18 cellular contexts compared by ENCODE assay signal in the genomic region with DNA sequence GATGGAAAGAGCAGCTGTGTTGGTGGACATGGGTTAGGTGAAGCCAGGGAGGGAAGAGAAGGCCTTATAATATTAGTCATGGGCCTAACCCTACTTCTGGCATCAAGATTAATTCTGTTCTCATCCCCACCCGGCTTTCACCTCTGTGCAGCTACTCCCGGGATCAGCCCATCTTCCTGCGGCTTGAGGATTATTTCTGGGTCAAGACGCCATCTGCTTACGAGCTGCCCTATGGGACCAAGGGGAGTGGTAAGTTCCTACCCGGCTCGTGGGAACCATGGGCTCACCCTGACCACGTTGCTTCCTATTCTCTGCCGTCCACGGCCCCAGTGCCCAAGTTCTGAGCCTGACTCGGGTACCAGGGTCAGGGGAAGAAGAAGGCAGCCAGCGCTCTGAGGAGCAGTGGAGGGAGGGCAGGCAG.
"Had no signal": no experiment of that assay in that cellular context is flagged by ENCODE, and none has a peak within 500 bp of the region (broad histone marks: within the 10 kb centered on the region; RNA-seq: fewer than 3 reads in every experiment).

No MANE protein-coding gene starts in this region.

- H3K36me3 ChIP-seq: breast epithelium had no signal

- H3K27ac ChIP-seq: ascending aorta had no signal

- H3K27me3 ChIP-seq: ascending aorta, breast epithelium, right atrium auricular region, upper lobe of left lung had no signal

- H3K9me3 ChIP-seq: ascending aorta, breast epithelium, right atrium auricular region, upper lobe of left lung had no signal

- DNase-seq: activated CD4-positive, alpha-beta T cell treated with anti-CD3 and anti-CD28 coated beads, Interleukin-2, amount 50 U/mL, for 1 hour; activated naive CD4-positive, alpha-beta T cell treated with anti-CD3 and anti-CD28 coated beads for 36 hours; activated naive CD8-positive, alpha-beta T cell treated with anti-CD3 and anti-CD28 coated beads, Interleukin-2, amount 50 U/mL, for 24 hours; activated T-cell treated with anti-CD3 and anti-CD28 coated beads, Interleukin-2, amount 50 U/mL, for 1 hour; foreskin fibroblast; glutamatergic neuron; left cardiac atrium; mammary epithelial cell; natural killer cell; stimulated activated CD4-positive, alpha-beta T cell treated with anti-CD3 and anti-CD28 coated beads, Interleukin-4, amount 100 ng/mL, for 4 hours; stimulated activated CD8-positive, alpha-beta memory T cell treated with anti-CD3 and anti-CD28 coated beads, Interleukin-4, amount 100 ng/mL, for 48 hours; stimulated activated naive CD4-positive, alpha-beta T cell treated with Interleukin-2 at 50 U/mL for 16 hours; upper lobe of left lung had no signal

- H3K4me3 Mint-ChIP-seq: activated naive CD4-positive, alpha-beta T cell treated with anti-CD3 and anti-CD28 coated beads for 36 hours; activated naive CD8-positive, alpha-beta T cell treated with anti-CD3 and anti-CD28 coated beads, Interleukin-2, amount 50 U/mL, for 24 hours; natural killer cell had no signal

- H3K4me1 ChIP-seq: ascending aorta, breast epithelium had no signal

- H3K27ac Mint-ChIP-seq: activated naive CD4-positive, alpha-beta T cell treated with anti-CD3 and anti-CD28 coated beads for 36 hours; activated naive CD8-positive, alpha-beta T cell treated with anti-CD3 and anti-CD28 coated beads, Interleukin-2, amount 50 U/mL, for 24 hours; activated T-helper 2 cell treated with anti-CD3 and anti-CD28 coated beads, Interferon-gamma antibody, Interleukin-2, Interleukin-4, amounts not matched to agents 10 μg/mL and 5 μg/mL and 100 μg/mL, durations not matched to agents 14 hours and 24 hours and 36 hours had no signal

- H3K4me1 Mint-ChIP-seq: activated naive CD8-positive, alpha-beta T cell treated with anti-CD3 and anti-CD28 coated beads, Interleukin-2, amount 50 U/mL, for 24 hours had no signal

- H3K4me3 ChIP-seq: ascending aorta, breast epithelium, right atrium auricular region, smooth muscle cell, upper lobe of left lung had no signal

- H3K27me3 Mint-ChIP-seq: activated naive CD8-positive, alpha-beta T cell treated with anti-CD3 and anti-CD28 coated beads, Interleukin-2, amount 50 U/mL, for 24 hours had no signal

- H3K9me3 Mint-ChIP-seq: activated naive CD4-positive, alpha-beta T cell treated with anti-CD3 and anti-CD28 coated beads for 36 hours; activated naive CD8-positive, alpha-beta T cell treated with anti-CD3 and anti-CD28 coated beads, Interleukin-2, amount 50 U/mL, for 24 hours; activated T-helper 2 cell treated with anti-CD3 and anti-CD28 coated beads, Interferon-gamma antibody, Interleukin-2, Interleukin-4, amounts not matched to agents 10 μg/mL and 5 μg/mL and 100 μg/mL, durations not matched to agents 14 hours and 24 hours and 36 hours; natural killer cell had no signal
